ENCODE assay signal across 18 cellular contexts in the genomic region with DNA sequence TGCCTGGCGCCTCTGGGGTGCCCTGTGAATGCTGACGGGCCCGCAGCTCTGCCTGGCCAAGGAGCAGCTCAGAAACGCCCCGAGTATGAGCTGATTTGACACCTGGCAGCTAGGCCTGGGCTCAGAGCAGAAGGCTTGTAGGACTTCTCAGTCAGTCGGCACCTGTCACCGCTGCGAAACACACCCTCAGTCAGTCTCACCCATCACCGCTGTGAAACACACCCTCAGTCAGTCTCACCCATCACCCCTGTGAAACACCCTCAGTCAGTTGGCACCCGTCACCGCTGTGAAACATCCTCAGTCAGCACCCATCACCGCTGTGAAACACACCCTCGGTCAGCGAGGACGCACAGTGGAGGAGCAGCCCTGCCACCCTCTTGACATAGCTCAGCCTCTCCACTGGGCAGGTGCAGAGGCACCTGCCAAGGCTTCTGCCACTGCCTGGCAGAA.
DNase-seq lines count a peak whose midpoint lies in the region; FAIRE-seq and TF ChIP-seq lines count a peak whose summit lies in the region.
"Had no signal": no experiment of that assay in that cellular context is flagged by ENCODE, and none has a peak within 500 bp of the region (broad histone marks: within the 10 kb centered on the region; RNA-seq: fewer than 3 reads in every experiment).

No MANE protein-coding gene starts in this region.

- H3K4me1 ChIP-seq in H9 (ENCODE audit: insufficient read depth, low read length) (no peaks in the 10 kb centered on the region), small intestine (ENCODE audit: control insufficient read depth in 2 of 2, insufficient read depth in 1 of 2, low read depth in 1 of 2, low read length in 1 of 2) (no peaks in the 10 kb centered on the region), trophoblast cell (ENCODE audit: control insufficient read depth in 1 of 2, insufficient read depth in 2 of 2, low read length in 2 of 2) (peaks cover 0 to 2% of the 10 kb centered on the region in 2 experiments)
- H3K4me1 ChIP-seq: parathyroid adenoma, tibial artery had no signal

- H4K8ac ChIP-seq in H9 (replicated peaks; ENCODE audit: insufficient read length, low read depth, low read length) (no peak overlapping the region), trophoblast cell (ENCODE audit: low read depth, low read length) (no peak overlapping the region)

- H3K4me3 ChIP-seq in small intestine (ENCODE audit: low read depth in 1 of 2, low read length in 2 of 2) (no peak overlapping the region), trophoblast cell (ENCODE audit: low read depth, low read length) (no peak overlapping the region)
- H3K4me3 ChIP-seq: tibial artery had no signal

- H2BK120ac ChIP-seq in H9 (ENCODE audit: low read depth, low read length, poor library complexity, severe bottlenecking) (no peak overlapping the region), trophoblast cell (ENCODE audit: insufficient read depth, low read length, poor library complexity) (no peak overlapping the region)

- no peak overlapping the region for H3K4me3 Mint-ChIP-seq in H9
- H3K4me3 Mint-ChIP-seq: activated CD4-positive, alpha-beta T cell treated with anti-CD3 and anti-CD28 coated beads for 36 hours; CD4-positive, CD25-positive, alpha-beta regulatory T cell had no signal

- H3K9ac ChIP-seq in H9 (ENCODE audit: extremely low read depth, insufficient read length, low read length), result no peak overlapping the region
- H3K9ac ChIP-seq in trophoblast cell (ENCODE audit: low read length), result no peak overlapping the region
- H3K9ac ChIP-seq: parathyroid adenoma had no signal

- no peak overlapping the region for H2AFZ ChIP-seq in H9 (ENCODE audit: low read length)
- H2AFZ ChIP-seq in trophoblast cell (ENCODE audit: insufficient read depth, low read length, poor library complexity), result no peak overlapping the region
- H2AFZ ChIP-seq: parathyroid adenoma had no signal

- H3K23ac ChIP-seq in H9 (ENCODE audit: insufficient read length, low read depth, low read length) (no peak overlapping the region), trophoblast cell (ENCODE audit: low read length) (no peak overlapping the region)

- no peak overlapping the region for H3T11ph ChIP-seq in H9 (ENCODE audit: low read length)

- H3K14ac ChIP-seq in H9 (ENCODE audit: insufficient read depth, low read length) (no peak overlapping the region), trophoblast cell (ENCODE audit: low read length) (no peak overlapping the region)

- no CpG with 5 or more reads among the region's 15 CpGs for WGBS in H9 (ENCODE audit: extremely low coverage, insufficient read length, low lambda C conversion rate)
- WGBS in small intestine, 3 donors, result 79 to 83% (median 83%) methylated on average over 14 to 15 of the region's 15 CpGs
- WGBS in trophoblast cell (ENCODE audit: extremely low coverage, insufficient coverage, insufficient read length), result no CpG with 5 or more reads among the region's 15 CpGs

- no peaks in the 10 kb centered on the region for H4K20me1 ChIP-seq in H9 (ENCODE audit: control insufficient read depth, insufficient read depth, insufficient read length)

- H4K5ac ChIP-seq in H9 (ENCODE audit: insufficient read length, low read depth, low read length), result no peak overlapping the region

- no peak overlapping the region for H2BK20ac ChIP-seq in H9 (ENCODE audit: low read depth, low read length, poor library complexity, severe bottlenecking)

- H2BK5ac ChIP-seq in H9 (ENCODE audit: insufficient read length, low read length) (no peak overlapping the region), trophoblast cell (ENCODE audit: low read depth, low read length, poor library complexity) (no peak overlapping the region)

- H3K36me3 ChIP-seq in small intestine (ENCODE audit: control insufficient read depth in 2 of 2, insufficient read depth in 2 of 2, low read length in 2 of 2), result no peaks in the 10 kb centered on the region
- no peaks in the 10 kb centered on the region for H3K36me3 ChIP-seq in trophoblast cell (ENCODE audit: control insufficient read depth in 1 of 2, insufficient read depth in 2 of 2, low read length in 2 of 2)
- H3K36me3 ChIP-seq: tibial artery had no signal

- no peaks in the 10 kb centered on the region; a peak in 2 of 5 replicates for H3K9me3 Mint-ChIP-seq in H9

- no peak overlapping the region for H2BK15ac ChIP-seq in H9 (ENCODE audit: low read depth, low read length)

- peaks cover 0 to 11% of the 10 kb centered on the region in 2 experiments; a peak in 3 of 4 replicates for H3K4me1 Mint-ChIP-seq in H9
- H3K4me1 Mint-ChIP-seq: activated CD4-positive, alpha-beta T cell treated with anti-CD3 and anti-CD28 coated beads for 36 hours; CD4-positive, CD25-positive, alpha-beta regulatory T cell had no signal

- H4K91ac ChIP-seq in H9 (ENCODE audit: insufficient read length, low read depth, low read length), result no peak overlapping the region
- H4K91ac ChIP-seq in trophoblast cell (ENCODE audit: low read depth, low read length), result no peak overlapping the region

- H3K27ac ChIP-seq in H9 (ENCODE audit: insufficient read length, low read depth, low read length), result no peak overlapping the region
- no peak overlapping the region for H3K27ac ChIP-seq in small intestine (ENCODE audit: low read depth in 1 of 2, low read length in 1 of 2)
- no peak overlapping the region for H3K27ac ChIP-seq in trophoblast cell (ENCODE audit: low read depth, low read length)
- H3K27ac ChIP-seq: parathyroid adenoma, tibial artery had no signal

- H3K79me1 ChIP-seq in H9 (ENCODE audit: insufficient read depth, low read depth, low read length, poor library complexity, severe bottlenecking) (no peaks in the 10 kb centered on the region), trophoblast cell (ENCODE audit: low read length) (no peaks in the 10 kb centered on the region)

- H3K27me3 Mint-ChIP-seq in H9 (ENCODE audit: low read depth), result peaks cover 4% of the 10 kb centered on the region
- H3K27me3 Mint-ChIP-seq: activated CD4-positive, alpha-beta T cell treated with anti-CD3 and anti-CD28 coated beads for 36 hours; CD4-positive, CD25-positive, alpha-beta regulatory T cell had no signal

- TF ChIP-seq CTCF in H9 (conservative IDR thresholded peaks at IDR 0.05), result no peak

- no peak overlapping the region for H4K12ac ChIP-seq in trophoblast cell (ENCODE audit: low read depth, low read length)

- H3K36me3 Mint-ChIP-seq in H9 (ENCODE audit: insufficient read depth in 1 of 3, low read depth in 3 of 3), result no peaks in the 10 kb centered on the region
- H3K36me3 Mint-ChIP-seq: CD4-positive, CD25-positive, alpha-beta regulatory T cell had no signal

- no peaks in the 10 kb centered on the region for H3K79me2 ChIP-seq in H9 (ENCODE audit: insufficient read depth, low read length)
- H3K79me2 ChIP-seq in trophoblast cell (ENCODE audit: control insufficient read depth, insufficient read depth, low read length, poor library complexity), result no peaks in the 10 kb centered on the region
- H3K79me2 ChIP-seq: parathyroid adenoma had no signal

- DNase-seq in COLO668 (lab: John Stamatoyannopoulos, UW; ENCODE audit: unreplicated experiment), result peak; percentile 65
- peak; percentile 16 for DNase-seq in H9
- peak; percentile 59 to 78 for DNase-seq in SHP77 (lab: John Stamatoyannopoulos, UW)
- DNase-seq in small intestine, result peak; percentile 29
- no peak for DNase-seq in stimulated activated CD4-positive, alpha-beta T cell treated with anti-CD3 and anti-CD28 coated beads, Interleukin-2, amount 100 ng/mL, for 24 hours
- DNase-seq in dermis blood vessel endothelial cell, result no peak
- DNase-seq in trophoblast cell, result no peak
- no peak for DNase-seq in NCI-H2107 (lab: John Stamatoyannopoulos, UW)
- DNase-seq: activated CD4-positive, alpha-beta T cell treated with anti-CD3 and anti-CD28 coated beads for 36 hours; activated gamma-delta T cell treated with Interleukin-2 at 50 U/mL for 16 hours; CD4-positive, CD25-positive, alpha-beta regulatory T cell; NCI-H2171; NK-92 treated with Interleukin-12 subunit alpha and Interleukin-12 subunit beta, amount 100 ng/mL, for 24 hours; stimulated activated CD4-positive, alpha-beta T cell treated with anti-CD3 and anti-CD28 coated beads, Interleukin-4, amount 100 ng/mL, for 24 hours; tibial artery had no signal

- H3K27me3 ChIP-seq in H9 (ENCODE audit: insufficient read depth, low read length), result no peaks in the 10 kb centered on the region
- H3K27me3 ChIP-seq in small intestine (ENCODE audit: control insufficient read depth in 2 of 2, insufficient read depth in 2 of 2, low read length in 2 of 2), result no peaks in the 10 kb centered on the region
- no peaks in the 10 kb centered on the region for H3K27me3 ChIP-seq in trophoblast cell (ENCODE audit: insufficient read depth, low read length)
- H3K27me3 ChIP-seq: tibial artery had no signal

- no peak overlapping the region for H3K56ac ChIP-seq in H9 (ENCODE audit: insufficient read length, low read depth, low read length)

- no peak overlapping the region for H2AK5ac ChIP-seq in H9 (ENCODE audit: insufficient read length, low read length)
- no peak overlapping the region for H2AK5ac ChIP-seq in trophoblast cell (ENCODE audit: low read length)

- no peak for FAIRE-seq in small intestine (lab: Jason Lieb, UNC)
- FAIRE-seq: islet of Langerhans, RCC 7860 had no signal

- H3K4me2 ChIP-seq in H9 (ENCODE audit: insufficient read depth, insufficient read length, low read length) (no peak overlapping the region), trophoblast cell (ENCODE audit: low read length) (no peak overlapping the region)

- H3K18ac ChIP-seq in H9 (ENCODE audit: insufficient read length, low read depth, low read length), result no peak overlapping the region
- H3K18ac ChIP-seq in trophoblast cell (ENCODE audit: low read length), result no peak overlapping the region

- H3K23me2 ChIP-seq in H9 (ENCODE audit: insufficient read length, low read depth, low read length, poor library complexity, severe bottlenecking), result no peaks in the 10 kb centered on the region

- no peak overlapping the region; a peak in 1 of 7 replicates for H3K27ac Mint-ChIP-seq in H9
- H3K27ac Mint-ChIP-seq: activated CD4-positive, alpha-beta T cell treated with anti-CD3 and anti-CD28 coated beads for 36 hours had no signal

- H3K4ac ChIP-seq in H9 (ENCODE audit: low read depth, low read length), result no peak overlapping the region
- H3K4ac ChIP-seq in trophoblast cell (ENCODE audit: low read depth, low read length), result no peak overlapping the region

- H2BK12ac ChIP-seq in H9 (ENCODE audit: insufficient read length, low read depth, low read length) (no peak overlapping the region), trophoblast cell (ENCODE audit: low read length) (no peak overlapping the region)

- H3K9me3 ChIP-seq in H9 (ENCODE audit: control insufficient read depth, low read depth, low read length) (no peaks in the 10 kb centered on the region), small intestine (ENCODE audit: control insufficient read depth, low read depth) (no peaks in the 10 kb centered on the region), trophoblast cell (ENCODE audit: insufficient read depth, low read depth, low read length) (no peaks in the 10 kb centered on the region)
- H3K9me3 ChIP-seq: tibial artery had no signal

Comparison
In these comparisons a context has a peak if more than half of its experiments do, and no peak if none do; other contexts are left out.
1. DNase-seq: peak in COLO668 (single experiment), H9 (single experiment), SHP77 (2 of 2) and small intestine (single experiment); none in stimulated activated CD4-positive, alpha-beta T cell treated with anti-CD3 and anti-CD28 coated beads, Interleukin-2, amount 100 ng/mL, for 24 hours (0 of 2), dermis blood vessel endothelial cell (single experiment), trophoblast cell (0 of 2) and NCI-H2107 (single experiment).